ENCODE assay signal across 8 cellular contexts in the genomic region with DNA sequence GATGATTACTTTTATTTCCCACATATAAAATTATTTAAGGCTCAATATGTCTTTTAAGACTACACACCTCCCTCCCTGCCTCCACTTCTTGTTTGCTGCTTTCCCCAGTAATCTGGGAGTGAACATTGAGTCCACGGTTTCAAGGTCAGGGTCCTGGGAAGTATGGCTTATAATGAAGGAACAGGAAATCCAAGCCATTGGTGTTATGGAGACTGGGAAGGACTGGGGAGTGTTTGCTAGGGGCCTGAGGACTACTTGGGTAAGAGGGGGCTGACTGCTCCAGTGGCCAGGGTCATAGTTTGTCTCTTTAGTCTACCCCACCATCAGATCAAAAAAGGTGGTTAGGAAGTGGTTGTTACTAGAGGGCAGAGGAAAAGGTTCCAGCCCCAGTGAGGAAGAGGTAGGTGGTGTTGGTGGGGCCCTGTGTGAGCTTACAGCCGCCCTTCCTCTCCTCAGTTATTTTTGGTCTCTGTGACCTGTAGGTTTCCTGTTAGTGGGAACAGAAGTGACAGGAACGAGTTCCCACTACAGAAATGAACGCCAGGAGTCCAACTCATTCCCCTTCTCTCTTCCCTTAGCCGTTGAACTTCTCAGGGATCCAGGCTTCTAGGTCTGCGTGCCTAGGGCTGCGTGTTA. TPM values are rescaled to one million over a fixed set of nuclear protein-coding genes. Genes with fewer than 3 reads are reported as not detected.
A peak's percentile ranks its signal among the peaks of the same experiment; 100 is the strongest.
DNase-seq lines count a peak whose midpoint lies in the region; ATAC-seq and TF ChIP-seq lines count a peak whose summit lies in the region.

No MANE protein-coding gene starts in this region.

- TSS peak; percentile 89 for BruUV-seq in MCF 10A (replicated peaks; lab: Mats Ljungman, UMichigan)

- H3K27ac Mint-ChIP-seq in activated CD8-positive, alpha-beta memory T cell treated with anti-CD3 and anti-CD28 coated beads, Interleukin-2, amount 10 ng/mL, durations not matched to agents 7 days and 5 days, result peak overlapping the region; percentile 95
- peak overlapping the region; percentile 92 for H3K27ac Mint-ChIP-seq in MCF 10A (ENCODE audit: low read depth, unreplicated experiment)

- H3K4me1 ChIP-seq in KMS-11 (ENCODE audit: low read depth, poor library complexity, severe bottlenecking) (no peaks in the 10 kb centered on the region), thoracic aorta (ENCODE audit: control insufficient read depth in 1 of 2, low read depth in 2 of 2) (peaks cover 5 to 16% of the 10 kb centered on the region in 2 donors)

- no peak overlapping the region for H2AFZ ChIP-seq in KMS-11 (ENCODE audit: low read depth)

- no peak overlapping the region for H3K4me3 ChIP-seq in KMS-11 (IDR thresholded peaks at IDR 0.05; ENCODE audit: insufficient read depth, low read depth, low read length)
- peak overlapping the region; percentile 47 for H3K4me3 ChIP-seq in lower leg skin (ENCODE audit: low read depth, poor library complexity, severe bottlenecking)
- peak overlapping the region; percentile 70 for H3K4me3 ChIP-seq in thoracic aorta

- no peaks in the 10 kb centered on the region for H3K79me2 ChIP-seq in KMS-11 (ENCODE audit: insufficient read depth, low read depth)

- peak overlapping the region; percentile 63 for H3K27ac ChIP-seq in KMS-11
- H3K27ac ChIP-seq in thoracic aorta, result peak overlapping the region in 1 of 2 donors; percentile 22

- DNase-seq in activated CD8-positive, alpha-beta memory T cell treated with anti-CD3 and anti-CD28 coated beads, Interleukin-2, amount 10 ng/mL, durations not matched to agents 7 days and 5 days, result peak; percentile 80
- DNase-seq in activated CD8-positive, alpha-beta memory T cell treated with anti-CD3 and anti-CD28 coated beads for 24 hours, result no peak
- DNase-seq in MCF 10A (ENCODE audit: unreplicated experiment) (no peak), lower leg skin (ENCODE audit: low spot score in 2 of 2) (no peak), thoracic aorta (ENCODE audit: low spot score) (no peak), NCI-H2171 treated with DMSO at 0.1 percent for 48 hours (lab: John Stamatoyannopoulos, UW) (no peak), NCI-H510A treated with DMSO at 0.1 percent for 48 hours (lab: John Stamatoyannopoulos, UW) (no peak)

- no peak for TF ChIP-seq POLR2A in lower leg skin (IDR thresholded peaks at IDR 0.05)

- H3K4me2 ChIP-seq in KMS-11, result 0 out of 2 replicates have a peak overlapping the region, but pooled peaks have one; percentile 29

- POLR2A ChIA-PET in MCF 10A (lab: Yijun Ruan, JAX), result interaction anchor here (0.7 to 2.0 kb wide), 21 partner anchors 10 to 549 kb away, joined by 3 to 21 read pairs (median 4); partner anchors contain the start of genes ACADVL, DLG4, DVL2 and MPDU1

- peaks cover 71% of the 10 kb centered on the region for H3K4me1 Mint-ChIP-seq in activated CD8-positive, alpha-beta memory T cell treated with anti-CD3 and anti-CD28 coated beads, Interleukin-2, amount 10 ng/mL, durations not matched to agents 7 days and 5 days
- H3K4me1 Mint-ChIP-seq in MCF 10A (ENCODE audit: insufficient read depth, unreplicated experiment), result peaks cover 21% of the 10 kb centered on the region

- intact Hi-C loops in MCF 10A (cut with micrococcal nuclease), result no loop called here
- intact Hi-C loops in lower leg skin (cut with DNase I; ENCODE audit: low total_unique reads), result loop anchor here (5.0 kb wide), 1 partner anchor 537 kb away; no protein-coding TSS in a partner anchor

- no peaks in the 10 kb centered on the region for H3K9me3 ChIP-seq in thoracic aorta

- peaks cover 12% of the 10 kb centered on the region for H3K36me3 Mint-ChIP-seq in activated CD8-positive, alpha-beta memory T cell treated with anti-CD3 and anti-CD28 coated beads, Interleukin-2, amount 10 ng/mL, durations not matched to agents 7 days and 5 days
- H3K36me3 Mint-ChIP-seq in MCF 10A (ENCODE audit: insufficient read depth, unreplicated experiment), result peaks cover 10% of the 10 kb centered on the region

- ATAC-seq in activated CD8-positive, alpha-beta memory T cell treated with anti-CD3 and anti-CD28 coated beads, Interleukin-2, amount 10 ng/mL, durations not matched to agents 7 days and 5 days, result peak; percentile 45
- peak; percentile 29 for ATAC-seq in thoracic aorta (ENCODE audit: insufficient number of reproducible peaks, low FRiP score, low read depth)

- H3K27me3 ChIP-seq in KMS-11 (ENCODE audit: insufficient read depth, low read depth) (no peaks in the 10 kb centered on the region), thoracic aorta (replicated peaks; ENCODE audit: insufficient read depth) (no peaks in the 10 kb centered on the region)

- 16% methylated on average over 7 of the region's 7 CpGs for WGBS in lower leg skin, 2 donors

- CTCF ChIA-PET in activated CD8-positive, alpha-beta memory T cell treated with anti-CD3 and anti-CD28 coated beads, Interleukin-2, amount 10 ng/mL, durations not matched to agents 7 days and 5 days (lab: Charles Lee), result interaction anchor here (0.8 to 1.7 kb wide), 13 partner anchors 10 to 580 kb away, joined by 3 to 21 read pairs (median 7); partner anchors contain the start of genes BCL6B, FXR2, RNASEK and SLC16A11
- CTCF ChIA-PET in MCF 10A (lab: Yijun Ruan, JAX), result interaction anchor here (1.0 to 1.2 kb wide), 2 partner anchors 11 to 13 kb away, joined by 3 to 7 read pairs; no protein-coding TSS in a partner anchor

- H3K27me3 Mint-ChIP-seq in activated CD8-positive, alpha-beta memory T cell treated with anti-CD3 and anti-CD28 coated beads, Interleukin-2, amount 10 ng/mL, durations not matched to agents 7 days and 5 days, result no peaks in the 10 kb centered on the region
- no peaks in the 10 kb centered on the region for H3K27me3 Mint-ChIP-seq in MCF 10A (ENCODE audit: insufficient read depth, unreplicated experiment)

- H3K9me3 Mint-ChIP-seq in activated CD8-positive, alpha-beta memory T cell treated with anti-CD3 and anti-CD28 coated beads, Interleukin-2, amount 10 ng/mL, durations not matched to agents 7 days and 5 days (ENCODE audit: low read depth), result no peaks in the 10 kb centered on the region
- H3K9me3 Mint-ChIP-seq in MCF 10A (ENCODE audit: unreplicated experiment), result no peaks in the 10 kb centered on the region

- H3K9ac ChIP-seq in KMS-11, result peak overlapping the region; percentile 57; the same call in 1 of the 2 replicates

- H3K36me3 ChIP-seq in KMS-11 (ENCODE audit: insufficient read depth) (no peaks in the 10 kb centered on the region), thoracic aorta (no peaks in the 10 kb centered on the region)

- TF ChIP-seq CTCF in KMS-11 (conservative IDR thresholded peaks at IDR 0.05; ENCODE audit: low read depth, low read length), result no peak
- no peak for TF ChIP-seq CTCF in MCF 10A (IDR thresholded peaks at IDR 0.05; ENCODE audit: unreplicated experiment)
- no peak for TF ChIP-seq CTCF in lower leg skin (IDR thresholded peaks at IDR 0.05)
- TF ChIP-seq CTCF in thoracic aorta (IDR thresholded peaks at IDR 0.05), result no peak

- H4K20me1 ChIP-seq in KMS-11 (ENCODE audit: insufficient read depth), result no peaks in the 10 kb centered on the region

- peak overlapping the region; percentile 88 for H3K4me3 Mint-ChIP-seq in activated CD8-positive, alpha-beta memory T cell treated with anti-CD3 and anti-CD28 coated beads, Interleukin-2, amount 10 ng/mL, durations not matched to agents 7 days and 5 days
- H3K4me3 Mint-ChIP-seq in MCF 10A (ENCODE audit: unreplicated experiment), result peak overlapping the region; percentile 92

RNA-seq across cellular contexts. Expression of gene SLC16A13, which starts 0.7 kb away (rescaled TPM):
- total RNA-seq in activated CD8-positive, alpha-beta memory T cell treated with anti-CD3 and anti-CD28 coated beads, Interleukin-2, amount 10 ng/mL, durations not matched to agents 7 days and 5 days, result 10 to 100 TPM; 19.0 to 34.1 TPM
- total RNA-seq in MCF 10A (2022) (7.5 and 11.1 TPM in 2 replicates), lower leg skin (1 to 10 TPM; 1.0 to 5.2 (median 2.6) TPM), thoracic aorta (under 1 TPM in 1 of 2 donors, not detected in 1; 0.56 TPM)

RNA-seq across cellular contexts. Expression of gene SLC16A11, which starts 8.8 kb away (rescaled TPM):
- total RNA-seq in activated CD8-positive, alpha-beta memory T cell treated with anti-CD3 and anti-CD28 coated beads, Interleukin-2, amount 10 ng/mL, durations not matched to agents 7 days and 5 days, result 1 to 10 TPM; 1.2 to 1.3 TPM
- total RNA-seq in MCF 10A (2022), result not detected in 2 replicates
- total RNA-seq in lower leg skin, result 1 to 10 TPM; 1.1 to 6.3 (median 4.1) TPM
- under 1 TPM in 1 of 2 donors, not detected in 1; 0.27 TPM for total RNA-seq in thoracic aorta

RNA-seq across cellular contexts. Expression of gene BCL6B, which starts 12.2 kb away (rescaled TPM):
- total RNA-seq in activated CD8-positive, alpha-beta memory T cell treated with anti-CD3 and anti-CD28 coated beads, Interleukin-2, amount 10 ng/mL, durations not matched to agents 7 days and 5 days, result 1 to 10 TPM in 1 of 2 experiments, under 1 TPM in 1; 0.85 to 6.7 TPM
- total RNA-seq in MCF 10A (2022) (not detected in 2 replicates), lower leg skin (1 to 10 TPM in 3 of 4 donors, under 1 TPM in 1; 0.72 to 5.1 (median 2.1) TPM), thoracic aorta (1 to 10 TPM in 1 of 2 donors, under 1 TPM in 1; 0.95 to 5.7 TPM)

RNA-seq across cellular contexts. Expression of gene RNASEK, which starts 22.6 kb away (rescaled TPM):
- 100 to 1,000 TPM; 121 to 205 TPM for total RNA-seq in activated CD8-positive, alpha-beta memory T cell treated with anti-CD3 and anti-CD28 coated beads, Interleukin-2, amount 10 ng/mL, durations not matched to agents 7 days and 5 days
- total RNA-seq in MCF 10A (2022) (155 and 209 TPM in 2 replicates), lower leg skin (100 to 1,000 TPM; 187 to 231 (median 220) TPM), thoracic aorta (100 to 1,000 TPM in 1 of 2 donors, 10 to 100 TPM in 1; 99.5 to 164 TPM)

RNA-seq across cellular contexts. Expression of gene ALOX12, which starts 39.2 kb away (rescaled TPM):
- not detected for total RNA-seq in activated CD8-positive, alpha-beta memory T cell treated with anti-CD3 and anti-CD28 coated beads, Interleukin-2, amount 10 ng/mL, durations not matched to agents 7 days and 5 days
- not detected in 2 replicates for total RNA-seq in MCF 10A (2022)
- 10 to 100 TPM; 17.1 to 32.5 (median 21.9) TPM for total RNA-seq in lower leg skin
- total RNA-seq in thoracic aorta, result not detected
